14 cellular contexts compared by ENCODE assay signal in genomic region chr21:44918107-44918470, GRCh38. TPM values are rescaled to one million over a fixed set of nuclear protein-coding genes. Genes with fewer than 3 reads are reported as not detected.
DNase-seq lines count a peak whose midpoint lies in the region; ATAC-seq and TF ChIP-seq lines count a peak whose summit lies in the region.
"Had no signal": no experiment of that assay in that cellular context is flagged by ENCODE, and none has a peak within 500 bp of the region (broad histone marks: within the 10 kb centered on the region; RNA-seq: fewer than 3 reads in every experiment).

No MANE protein-coding gene starts in this region.

- H3K27ac Mint-ChIP-seq in IgD-negative memory B cell = peak overlapping the region in 1 of 3 donors; percentile 40
- H3K27ac Mint-ChIP-seq in effector memory CD8-positive, alpha-beta T cell = peak overlapping the region; percentile 93 to 99

- H3K36me3 ChIP-seq in psoas muscle (ENCODE audit: insufficient read depth in 1 of 2, low read depth in 1 of 2) (no peaks in the 10 kb centered on the region), colonic mucosa (no peaks in the 10 kb centered on the region)
- H3K36me3 ChIP-seq: thyroid gland had no signal

- H3K27me3 ChIP-seq in psoas muscle (ENCODE audit: insufficient read depth in 3 of 3, low read length in 2 of 3) (peaks cover 0 to 32% (median 3%) of the 10 kb centered on the region in 3 donors), colonic mucosa (no peaks in the 10 kb centered on the region)
- H3K27me3 ChIP-seq: thyroid gland had no signal

- peaks cover 2% of the 10 kb centered on the region for H3K36me3 Mint-ChIP-seq in activated T-cell treated with anti-CD3 and anti-CD28 coated beads, Interleukin-2, amount 50 U/mL, for 4 hours (ENCODE audit: insufficient read depth)
- peaks cover 2% of the 10 kb centered on the region for H3K36me3 Mint-ChIP-seq in IgD-negative memory B cell
- H3K36me3 Mint-ChIP-seq in effector memory CD8-positive, alpha-beta T cell (ENCODE audit: insufficient read depth) = peaks cover 54% of the 10 kb centered on the region

- peak overlapping the region; percentile 98 for H3K4me3 Mint-ChIP-seq in activated T-cell treated with anti-CD3 and anti-CD28 coated beads, Interleukin-2, amount 50 U/mL, for 4 hours
- H3K4me3 Mint-ChIP-seq in IgD-negative memory B cell = peak overlapping the region; percentile 79 to 90 (median 82)
- peak overlapping the region; percentile 89 to 96 for H3K4me3 Mint-ChIP-seq in effector memory CD8-positive, alpha-beta T cell

- intact Hi-C loops in psoas muscle (cut with DNase I) = no loop called here
- intact Hi-C loops in colonic mucosa (cut with DNase I) = loop anchor here (10.0 kb wide), 1 partner anchor 113 kb away; the partner anchor contains the start of gene UBE2G2

- no peak overlapping the region for H3K9ac ChIP-seq in colonic mucosa (ENCODE audit: low read depth in 2 of 2, low read length in 2 of 2)

- no peak for ATAC-seq in activated T-cell treated with anti-CD3 and anti-CD28 coated beads, Interleukin-2, amount 50 U/mL, for 4 hours
- no peak for ATAC-seq in effector memory CD8-positive, alpha-beta T cell (replicated peaks)
- ATAC-seq in psoas muscle = no peak
- ATAC-seq in activated CD4-positive, CD25-positive, alpha-beta regulatory T cell treated with anti-CD3 and anti-CD28 coated beads, Interleukin-2, amount 50 U/mL, for 24 hours = no peak

- H3K4me1 Mint-ChIP-seq in activated T-cell treated with anti-CD3 and anti-CD28 coated beads, Interleukin-2, amount 50 U/mL, for 4 hours (ENCODE audit: low read depth) = peaks cover 78% of the 10 kb centered on the region
- peaks cover 31 to 57% (median 50%) of the 10 kb centered on the region in 3 donors for H3K4me1 Mint-ChIP-seq in IgD-negative memory B cell
- H3K4me1 Mint-ChIP-seq in effector memory CD8-positive, alpha-beta T cell (ENCODE audit: low read depth in 2 of 2) = peaks cover 65 to 77% of the 10 kb centered on the region in 2 donors

- H3K9me3 Mint-ChIP-seq in activated T-cell treated with anti-CD3 and anti-CD28 coated beads, Interleukin-2, amount 50 U/mL, for 4 hours = no peaks in the 10 kb centered on the region
- no peaks in the 10 kb centered on the region for H3K9me3 Mint-ChIP-seq in IgD-negative memory B cell
- no peaks in the 10 kb centered on the region for H3K9me3 Mint-ChIP-seq in effector memory CD8-positive, alpha-beta T cell

- no peaks in the 10 kb centered on the region for H3K27me3 Mint-ChIP-seq in activated T-cell treated with anti-CD3 and anti-CD28 coated beads, Interleukin-2, amount 50 U/mL, for 4 hours (ENCODE audit: low read depth)
- H3K27me3 Mint-ChIP-seq in IgD-negative memory B cell = no peaks in the 10 kb centered on the region
- no peaks in the 10 kb centered on the region for H3K27me3 Mint-ChIP-seq in effector memory CD8-positive, alpha-beta T cell

- H3K9me3 ChIP-seq in psoas muscle (no peaks in the 10 kb centered on the region), colonic mucosa (no peaks in the 10 kb centered on the region)
- H3K9me3 ChIP-seq: heart left ventricle, thyroid gland had no signal

- no peak for DNase-seq in activated T-cell treated with anti-CD3 and anti-CD28 coated beads, Interleukin-2, amount 50 U/mL, for 4 hours
- DNase-seq in activated T-cell treated with anti-CD3 and anti-CD28 coated beads, Interleukin-2, amount 50 U/mL, for 1 hour = no peak
- no peak for DNase-seq in effector memory CD8-positive, alpha-beta T cell
- DNase-seq in psoas muscle = peak; percentile 12 to 17
- DNase-seq in colonic mucosa = no peak
- DNase-seq in DMS79 (lab: John Stamatoyannopoulos, UW) = no peak
- DNase-seq: activated CD8-positive, alpha-beta memory T cell treated with anti-CD3 and anti-CD28 coated beads, Interleukin-2, amount 50 U/mL, for 48 hours; erythroblast; kidney glomerular epithelial cell; NCI-H510A treated with DMSO at 0.1 percent for 48 hours; thyroid gland had no signal

- H3K27ac ChIP-seq in psoas muscle (no peak overlapping the region), colonic mucosa (no peak overlapping the region)
- H3K27ac ChIP-seq: thyroid gland had no signal

- H3K4me1 ChIP-seq in psoas muscle = no peaks in the 10 kb centered on the region
- no peaks in the 10 kb centered on the region for H3K4me1 ChIP-seq in colonic mucosa
- H3K4me1 ChIP-seq: thyroid gland had no signal

- WGBS in psoas muscle, 3 donors = 60 to 67% (median 63%) methylated on average over 12 of the region's 12 CpGs

- TF ChIP-seq CTCF in psoas muscle (IDR thresholded peaks at IDR 0.05) = no peak
- TF ChIP-seq CTCF in colonic mucosa (IDR thresholded peaks at IDR 0.05) = no peak

- H3K4me3 ChIP-seq in psoas muscle (no peak overlapping the region), colonic mucosa (no peak overlapping the region)
- H3K4me3 ChIP-seq: thyroid gland had no signal

RNA-seq across cellular contexts. Expression of gene ITGB2, which starts 2.6 kb away (rescaled TPM):
- total RNA-seq in activated T-cell treated with anti-CD3 and anti-CD28 coated beads, Interleukin-2, amount 50 U/mL, for 4 hours = 100 to 1,000 TPM; 175 to 195 (median 180) TPM
- 294 TPM for polyA plus RNA-seq in IgD-negative memory B cell
- 10 to 100 TPM in 3 of 4 donors, 1 to 10 TPM in 1; 8.3 to 11.7 (median 11.0) TPM for total RNA-seq in psoas muscle
- 1 to 10 TPM; 2.5 to 4.6 (median 2.7) TPM for polyA plus RNA-seq in psoas muscle
- total RNA-seq in colonic mucosa = 10 to 100 TPM; 13.1 to 27.1 TPM

RNA-seq across cellular contexts. Expression of gene SLX9, which starts 21.7 kb away (rescaled TPM):
- 100 to 1,000 TPM; 100 to 130 (median 126) TPM for total RNA-seq in activated T-cell treated with anti-CD3 and anti-CD28 coated beads, Interleukin-2, amount 50 U/mL, for 4 hours
- 12.3 TPM for polyA plus RNA-seq in IgD-negative memory B cell
- total RNA-seq in psoas muscle = 10 to 100 TPM; 26.3 to 58.0 (median 32.5) TPM
- polyA plus RNA-seq in psoas muscle = 10 to 100 TPM; 20.2 to 69.2 (median 26.7) TPM
- total RNA-seq in colonic mucosa = 10 to 100 TPM; 30.6 to 50.1 TPM

RNA-seq across cellular contexts. Expression of gene PTTG1IP, which starts 44.6 kb away (rescaled TPM):
- total RNA-seq in activated T-cell treated with anti-CD3 and anti-CD28 coated beads, Interleukin-2, amount 50 U/mL, for 4 hours = 10 to 100 TPM; 33.8 to 37.6 (median 34.6) TPM
- polyA plus RNA-seq in IgD-negative memory B cell = 44.7 TPM
- total RNA-seq in psoas muscle = 10 to 100 TPM; 49.6 to 72.1 (median 66.5) TPM
- polyA plus RNA-seq in psoas muscle = 100 to 1,000 TPM in 1 of 3 donors, 10 to 100 TPM in 2; 57.1 to 108 (median 69.3) TPM
- total RNA-seq in colonic mucosa = 100 to 1,000 TPM; 218 to 414 TPM

Comparison
In these comparisons a context has a peak if more than half of its experiments do, and no peak if none do; other contexts are left out.
1. DNase-seq: peak in psoas muscle (2 of 2); none in activated T-cell treated with anti-CD3 and anti-CD28 coated beads, Interleukin-2, amount 50 U/mL, for 4 hours (single experiment), activated T-cell treated with anti-CD3 and anti-CD28 coated beads, Interleukin-2, amount 50 U/mL, for 1 hour (single experiment), effector memory CD8-positive, alpha-beta T cell (0 of 3), colonic mucosa (single experiment) and DMS79 (single experiment).
2. RNA of gene ITGB2, which starts 2.6 kb away (total RNA-seq): 175 to 195 TPM in activated T-cell treated with anti-CD3 and anti-CD28 coated beads, Interleukin-2, amount 50 U/mL, for 4 hours; 13.1 to 27.1 TPM in colonic mucosa and 8.3 to 11.7 TPM in psoas muscle; every median in the first group is over 4 times any median in the second.
3. Peak in every context shown above with its lines, with median percentiles within 50 percentile points of each other: H3K4me3 Mint-ChIP-seq.